Comparison of ENCODE assay signal across 28 cellular contexts in the genomic region with DNA sequence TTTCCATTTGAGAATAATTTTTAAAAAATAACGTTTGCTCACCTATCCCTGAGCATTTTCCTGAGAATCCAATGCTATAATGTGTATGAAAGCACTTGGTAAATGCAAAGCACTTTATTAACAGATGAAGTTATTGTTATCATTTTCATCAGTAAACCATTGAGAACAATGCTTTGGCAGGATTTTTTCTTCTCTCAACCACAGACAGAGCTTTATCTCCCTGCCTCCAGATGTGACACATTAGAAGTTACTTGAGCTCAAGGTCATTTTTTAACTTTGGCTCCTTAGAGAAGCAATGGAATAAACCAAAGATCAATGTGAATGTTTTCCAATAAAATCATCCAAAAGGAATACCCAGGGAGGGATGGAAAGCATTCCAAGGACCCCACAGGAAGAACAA.
"Had no signal": no experiment of that assay in that cellular context is flagged by ENCODE, and none has a peak within 500 bp of the region (broad histone marks: within the 10 kb centered on the region; RNA-seq: fewer than 3 reads in every experiment).

No MANE protein-coding gene starts in this region.

- H3K4me1 Mint-ChIP-seq: activated CD4-positive, alpha-beta memory T cell treated with anti-CD3 and anti-CD28 coated beads, Interleukin-2, amount 10 ng/mL, durations not matched to agents 7 days and 5 days; activated CD4-positive, alpha-beta T cell treated with anti-CD3 and anti-CD28 coated beads, Interleukin-2, amount 10 ng/mL, durations not matched to agents 7 days and 5 days; central memory CD8-positive, alpha-beta T cell; endodermal cell; WTC11 had no signal

- H3K4me3 Mint-ChIP-seq: activated CD4-positive, alpha-beta memory T cell treated with anti-CD3 and anti-CD28 coated beads, Interleukin-2, amount 10 ng/mL, durations not matched to agents 7 days and 5 days; activated CD4-positive, alpha-beta T cell treated with anti-CD3 and anti-CD28 coated beads, Interleukin-2, amount 10 ng/mL, durations not matched to agents 7 days and 5 days; activated naive CD8-positive, alpha-beta T cell; activated T-cell treated with anti-CD3 and anti-CD28 coated beads, Interleukin-2, amount 50 U/mL, for 24 hours; activated T-cell treated with anti-CD3 and anti-CD28 coated beads, Interleukin-2, amount 50 U/mL, for 72 hours; central memory CD8-positive, alpha-beta T cell; dendritic cell treated with granulocyte-macrophage colony-stimulating factor and Interleukin-4, amounts not matched to agents 40 ng/mL and 50 ng/mL, for 4 days; endodermal cell; WTC11 had no signal

- DNase-seq: activated CD4-positive, alpha-beta memory T cell treated with anti-CD3 and anti-CD28 coated beads, Interleukin-2, amount 10 ng/mL, durations not matched to agents 7 days and 5 days; activated CD4-positive, alpha-beta T cell treated with anti-CD3 and anti-CD28 coated beads for 1 hour; activated CD4-positive, alpha-beta T cell treated with anti-CD3 and anti-CD28 coated beads for 4 hours; activated CD4-positive, alpha-beta T cell treated with anti-CD3 and anti-CD28 coated beads, Interleukin-2, amount 10 ng/mL, durations not matched to agents 7 days and 5 days; activated CD4-positive, alpha-beta T cell treated with anti-CD3 and anti-CD28 coated beads, Interleukin-2, amount 50 U/mL, for 4 hours; activated CD8-positive, alpha-beta memory T cell treated with anti-CD3 and anti-CD28 coated beads, Interleukin-2, amount 50 U/mL, for 48 hours; activated gamma-delta T cell; activated naive CD4-positive, alpha-beta T cell; activated naive CD4-positive, alpha-beta T cell treated with anti-CD3 and anti-CD28 coated beads, Interleukin-2, amount 50 U/mL, for 16 hours; activated T-cell treated with anti-CD3 and anti-CD28 coated beads for 4 hours; activated T-cell treated with anti-CD3 and anti-CD28 coated beads, Interleukin-2, amount 50 U/mL, for 24 hours; activated T-cell treated with anti-CD3 and anti-CD28 coated beads, Interleukin-2, amount 50 U/mL, for 72 hours; amniotic stem cell; anterior cingulate cortex; brain microvascular endothelial cell; dorsolateral prefrontal cortex; effector memory CD4-positive, alpha-beta T cell; endodermal cell; foreskin melanocyte; heart right ventricle; T-helper 2 cell had no signal

- H3K27ac ChIP-seq: brain microvascular endothelial cell, coronary artery, dorsolateral prefrontal cortex, gastroesophageal sphincter, heart right ventricle, hepatocyte had no signal

- H3K27ac Mint-ChIP-seq: activated CD4-positive, alpha-beta memory T cell treated with anti-CD3 and anti-CD28 coated beads, Interleukin-2, amount 10 ng/mL, durations not matched to agents 7 days and 5 days; activated CD4-positive, alpha-beta T cell treated with anti-CD3 and anti-CD28 coated beads, Interleukin-2, amount 10 ng/mL, durations not matched to agents 7 days and 5 days; activated naive CD8-positive, alpha-beta T cell; activated T-cell treated with anti-CD3 and anti-CD28 coated beads, Interleukin-2, amount 50 U/mL, for 24 hours; activated T-cell treated with anti-CD3 and anti-CD28 coated beads, Interleukin-2, amount 50 U/mL, for 72 hours; dendritic cell treated with granulocyte-macrophage colony-stimulating factor and Interleukin-4, amounts not matched to agents 40 ng/mL and 50 ng/mL, for 4 days; endodermal cell; WTC11 had no signal

- H3K27me3 Mint-ChIP-seq: activated CD4-positive, alpha-beta memory T cell treated with anti-CD3 and anti-CD28 coated beads, Interleukin-2, amount 10 ng/mL, durations not matched to agents 7 days and 5 days; activated CD4-positive, alpha-beta T cell treated with anti-CD3 and anti-CD28 coated beads, Interleukin-2, amount 10 ng/mL, durations not matched to agents 7 days and 5 days; activated naive CD8-positive, alpha-beta T cell; activated T-cell treated with anti-CD3 and anti-CD28 coated beads, Interleukin-2, amount 50 U/mL, for 24 hours; central memory CD8-positive, alpha-beta T cell; dendritic cell treated with granulocyte-macrophage colony-stimulating factor and Interleukin-4, amounts not matched to agents 40 ng/mL and 50 ng/mL, for 4 days had no signal

- H3K4me3 ChIP-seq: coronary artery, dorsolateral prefrontal cortex, gastroesophageal sphincter, heart right ventricle, hepatocyte had no signal
